In genomic region chr12:105085537-105085936, GRCh38 we compare ENCODE assay signal across 23 cellular contexts. TPM values are rescaled to one million over a fixed set of nuclear protein-coding genes. Genes with fewer than 3 reads are reported as not detected.
DNase-seq lines count a peak whose midpoint lies in the region; ATAC-seq and TF ChIP-seq lines count a peak whose summit lies in the region.
"Had no signal": no experiment of that assay in that cellular context is flagged by ENCODE, and none has a peak within 500 bp of the region (broad histone marks: within the 10 kb centered on the region; RNA-seq: fewer than 3 reads in every experiment).

No MANE protein-coding gene starts in this region.

- no peak overlapping the region for H3K27ac Mint-ChIP-seq in Calu3 (ENCODE audit: unreplicated experiment)
- H3K27ac Mint-ChIP-seq in activated T-helper 2 cell treated with anti-CD3 and anti-CD28 coated beads, Interferon-gamma antibody, Interleukin-2, Interleukin-4, amounts not matched to agents 10 μg/mL and 5 μg/mL and 100 μg/mL, durations not matched to agents 14 hours and 24 hours and 36 hours = no peak overlapping the region
- no peak overlapping the region for H3K27ac Mint-ChIP-seq in naive thymus-derived CD4-positive, alpha-beta T cell
- H3K27ac Mint-ChIP-seq: effector memory CD8-positive, alpha-beta T cell; T-helper 17 cell had no signal

- H3K27ac ChIP-seq in naive thymus-derived CD4-positive, alpha-beta T cell (ENCODE audit: low read depth, low read length) = no peak overlapping the region
- H3K27ac ChIP-seq in SK-N-SH (ENCODE audit: low read depth in 2 of 2, low read length in 1 of 2) = no peak overlapping the region
- H3K27ac ChIP-seq: BLaER1 treated with 17β-estradiol and CSF1 and Interleukin-3, amounts not matched to agents 10 nM and 100 nM; upper lobe of left lung had no signal

- H3K4me3 ChIP-seq in naive thymus-derived CD4-positive, alpha-beta T cell (ENCODE audit: low read length) = no peak overlapping the region
- no peak overlapping the region for H3K4me3 ChIP-seq in SK-N-SH (ENCODE audit: low read depth in 2 of 2, low read length in 1 of 2)
- H3K4me3 ChIP-seq: BLaER1 treated with 17β-estradiol and CSF1 and Interleukin-3, amounts not matched to agents 10 nM and 100 nM; upper lobe of left lung had no signal

- H3K36me3 ChIP-seq in naive thymus-derived CD4-positive, alpha-beta T cell (ENCODE audit: control insufficient read depth in 2 of 3, insufficient read depth in 3 of 3, low read length in 3 of 3) = no peaks in the 10 kb centered on the region
- H3K36me3 ChIP-seq in SK-N-SH (replicated peaks in 1 of 2; ENCODE audit: control insufficient read depth in 1 of 2, insufficient read depth in 2 of 2, low read length in 1 of 2) = no peaks in the 10 kb centered on the region
- H3K36me3 ChIP-seq: BLaER1 treated with 17β-estradiol and CSF1 and Interleukin-3, amounts not matched to agents 10 nM and 100 nM; upper lobe of left lung had no signal

- intact Hi-C loops in Calu3 (cut with micrococcal nuclease; ENCODE audit: unreplicated experiment) = no loop called here
- intact Hi-C loops in activated T-helper 2 cell treated with anti-CD3 and anti-CD28 coated beads, Interferon-gamma antibody, Interleukin-2, Interleukin-4, amounts not matched to agents 10 μg/mL and 5 μg/mL and 100 μg/mL, durations not matched to agents 14 hours and 24 hours and 36 hours (cut with micrococcal nuclease) = no loop called here
- intact Hi-C loops in naive thymus-derived CD4-positive, alpha-beta T cell (cut with micrococcal nuclease) = no loop called here

- no peaks in the 10 kb centered on the region for H3K79me2 ChIP-seq in SK-N-SH (ENCODE audit: insufficient read depth)

- no peak for TF ChIP-seq EP300 in SK-N-SH (IDR thresholded peaks at IDR 0.05; ENCODE audit: borderline replicate concordance in 1 of 2, low read depth in 1 of 2, low read length in 1 of 2)

- H3K9me3 Mint-ChIP-seq in Calu3 (ENCODE audit: low read depth, unreplicated experiment) = peaks cover 3% of the 10 kb centered on the region
- no peaks in the 10 kb centered on the region for H3K9me3 Mint-ChIP-seq in activated T-helper 2 cell treated with anti-CD3 and anti-CD28 coated beads, Interferon-gamma antibody, Interleukin-2, Interleukin-4, amounts not matched to agents 10 μg/mL and 5 μg/mL and 100 μg/mL, durations not matched to agents 14 hours and 24 hours and 36 hours
- peaks cover 0 to 15% (median 3%) of the 10 kb centered on the region in 11 donors for H3K9me3 Mint-ChIP-seq in naive thymus-derived CD4-positive, alpha-beta T cell
- H3K9me3 Mint-ChIP-seq: central memory CD8-positive, alpha-beta T cell; effector memory CD8-positive, alpha-beta T cell had no signal

- BruUV-seq in Calu3 (replicated peaks; lab: Mats Ljungman, UMichigan) = no TSS peak

- no peak overlapping the region for H2AFZ ChIP-seq in SK-N-SH (ENCODE audit: low read depth)

- peak overlapping the region; percentile 4 for H3K4me3 Mint-ChIP-seq in Calu3 (ENCODE audit: low read depth, unreplicated experiment)
- H3K4me3 Mint-ChIP-seq in activated T-helper 2 cell treated with anti-CD3 and anti-CD28 coated beads, Interferon-gamma antibody, Interleukin-2, Interleukin-4, amounts not matched to agents 10 μg/mL and 5 μg/mL and 100 μg/mL, durations not matched to agents 14 hours and 24 hours and 36 hours (ENCODE audit: low read depth) = peak overlapping the region; percentile 50
- peak overlapping the region; percentile 10 to 76 (median 44) for H3K4me3 Mint-ChIP-seq in naive thymus-derived CD4-positive, alpha-beta T cell
- H3K4me3 Mint-ChIP-seq: T-helper 17 cell had no signal

- peak; percentile 17 for DNase-seq in DMS 273 (lab: John Stamatoyannopoulos, UW; ENCODE audit: unreplicated experiment)
- DNase-seq in DMS 273 treated with DMSO at 0.1 percent for 48 hours (lab: John Stamatoyannopoulos, UW) = no peak
- no peak for DNase-seq in Calu3
- no peak for DNase-seq in activated T-helper 2 cell treated with anti-CD3 and anti-CD28 coated beads, Interferon-gamma antibody, Interleukin-2, Interleukin-4, amounts not matched to agents 10 μg/mL and 5 μg/mL and 100 μg/mL, durations not matched to agents 14 hours and 24 hours and 36 hours (ENCODE audit: low spot score)
- DNase-seq in naive thymus-derived CD4-positive, alpha-beta T cell = no peak
- DNase-seq in SK-N-SH = no peak
- DNase-seq in stimulated activated CD4-positive, alpha-beta T cell treated with anti-CD3 and anti-CD28 coated beads, Interleukin-4, amount 100 ng/mL, for 4 hours = no peak
- DNase-seq: 8988T; activated CD4-positive, CD25-positive, alpha-beta regulatory T cell treated with anti-CD3 and anti-CD28 coated beads, Interleukin-2, amount 50 U/mL, for 72 hours; activated T-cell treated with anti-CD3 and anti-CD28 coated beads, Interleukin-2, amount 50 U/mL, for 1 hour; amniotic stem cell; effector memory CD8-positive, alpha-beta T cell; islet precursor cell; NCI-H1436; NCI-H226; Right ventricle myocardium superior; stimulated activated naive CD4-positive, alpha-beta T cell; T-helper 17 cell had no signal

- H3K9me2 ChIP-seq in SK-N-SH = no peaks in the 10 kb centered on the region

- H3K9ac ChIP-seq in SK-N-SH = no peak overlapping the region
- H3K9ac ChIP-seq: BLaER1 treated with 17β-estradiol and CSF1 and Interleukin-3, amounts not matched to agents 10 nM and 100 nM had no signal

- POLR2A ChIA-PET in naive thymus-derived CD4-positive, alpha-beta T cell (lab: Charles Lee) = no interaction called here
- POLR2A ChIA-PET in SK-N-SH (lab: Yijun Ruan, JAX) = no interaction called here

- no peaks in the 10 kb centered on the region for H4K20me1 ChIP-seq in SK-N-SH (ENCODE audit: insufficient read depth)
- H4K20me1 ChIP-seq: BLaER1 treated with 17β-estradiol and CSF1 and Interleukin-3, amounts not matched to agents 10 nM and 100 nM had no signal

- H3K27me3 Mint-ChIP-seq in Calu3 (ENCODE audit: unreplicated experiment) = no peaks in the 10 kb centered on the region
- H3K27me3 Mint-ChIP-seq in activated T-helper 2 cell treated with anti-CD3 and anti-CD28 coated beads, Interferon-gamma antibody, Interleukin-2, Interleukin-4, amounts not matched to agents 10 μg/mL and 5 μg/mL and 100 μg/mL, durations not matched to agents 14 hours and 24 hours and 36 hours (ENCODE audit: low read depth) = peaks cover 38% of the 10 kb centered on the region
- H3K27me3 Mint-ChIP-seq in naive thymus-derived CD4-positive, alpha-beta T cell = peaks cover 30 to 48% (median 33%) of the 10 kb centered on the region in 5 donors

- no peak for TF ChIP-seq CTCF in Calu3 (IDR thresholded peaks at IDR 0.05; ENCODE audit: unreplicated experiment)
- no peak for TF ChIP-seq CTCF in SK-N-SH (IDR thresholded peaks at IDR 0.05)

- WGBS in SK-N-SH (ENCODE audit: low lambda C conversion rate) = 94% methylated on average over 6 of the region's 6 CpGs

- H3K36me3 Mint-ChIP-seq in Calu3 (ENCODE audit: insufficient read depth, unreplicated experiment) = peaks cover 17% of the 10 kb centered on the region
- no peaks in the 10 kb centered on the region for H3K36me3 Mint-ChIP-seq in activated T-helper 2 cell treated with anti-CD3 and anti-CD28 coated beads, Interferon-gamma antibody, Interleukin-2, Interleukin-4, amounts not matched to agents 10 μg/mL and 5 μg/mL and 100 μg/mL, durations not matched to agents 14 hours and 24 hours and 36 hours (ENCODE audit: low read depth)
- H3K36me3 Mint-ChIP-seq in naive thymus-derived CD4-positive, alpha-beta T cell = peaks cover 0 to 12% (median 8%) of the 10 kb centered on the region in 5 donors

- ATAC-seq in naive thymus-derived CD4-positive, alpha-beta T cell = no peak
- ATAC-seq in HG02852 (IDR thresholded peaks at IDR 0.05; ENCODE audit: unreplicated experiment) = no peak
- ATAC-seq: effector memory CD8-positive, alpha-beta T cell; T-helper 17 cell had no signal

- TF ChIP-seq RAD21 in SK-N-SH (IDR thresholded peaks at IDR 0.05; ENCODE audit: low read length) = no peak

- CTCF ChIA-PET in Calu3 (lab: Charles Lee) (no interaction called here), SK-N-SH (lab: Yijun Ruan, JAX) (interaction anchor here (0.6 to 1.1 kb wide), 2 partner anchors 21 to 398 kb away, joined by 3 read pairs; no protein-coding TSS in a partner anchor)
- CTCF ChIA-PET in naive thymus-derived CD4-positive, alpha-beta T cell (lab: Charles Lee) = no interaction called here

- H3K4me1 ChIP-seq in naive thymus-derived CD4-positive, alpha-beta T cell (ENCODE audit: control insufficient read depth in 2 of 2, insufficient read depth in 2 of 2, low read length in 2 of 2) = peaks cover 0 to 8% of the 10 kb centered on the region in 2 donors
- peaks cover 0 to 11% of the 10 kb centered on the region in 2 experiments; a peak in 1 of 4 replicates for H3K4me1 ChIP-seq in SK-N-SH (ENCODE audit: control insufficient read depth in 1 of 2, insufficient read depth in 2 of 2, low read depth in 1 of 2, low read length in 1 of 2)

- H3K4me1 Mint-ChIP-seq in Calu3 (ENCODE audit: low read depth, unreplicated experiment) = peaks cover 22% of the 10 kb centered on the region
- H3K4me1 Mint-ChIP-seq in activated T-helper 2 cell treated with anti-CD3 and anti-CD28 coated beads, Interferon-gamma antibody, Interleukin-2, Interleukin-4, amounts not matched to agents 10 μg/mL and 5 μg/mL and 100 μg/mL, durations not matched to agents 14 hours and 24 hours and 36 hours (ENCODE audit: low read depth) = peaks cover 8% of the 10 kb centered on the region
- peaks cover 7 to 14% (median 12%) of the 10 kb centered on the region in 7 donors for H3K4me1 Mint-ChIP-seq in naive thymus-derived CD4-positive, alpha-beta T cell

- no peaks in the 10 kb centered on the region for H3K9me3 ChIP-seq in naive thymus-derived CD4-positive, alpha-beta T cell (ENCODE audit: control insufficient read depth in 2 of 3, low read length in 3 of 3)
- H3K9me3 ChIP-seq in SK-N-SH = no peaks in the 10 kb centered on the region
- H3K9me3 ChIP-seq: upper lobe of left lung had no signal

- H3K4me2 ChIP-seq in SK-N-SH = no peak overlapping the region
- H3K4me2 ChIP-seq: BLaER1 treated with 17β-estradiol and CSF1 and Interleukin-3, amounts not matched to agents 10 nM and 100 nM had no signal

- H3K27me3 ChIP-seq in naive thymus-derived CD4-positive, alpha-beta T cell (ENCODE audit: control insufficient read depth in 2 of 2, insufficient read depth in 2 of 2, low read length in 2 of 2) = peaks cover 3 to 14% of the 10 kb centered on the region in 2 donors
- no peaks in the 10 kb centered on the region; the same call in 1 of the 2 replicates for H3K27me3 ChIP-seq in SK-N-SH (ENCODE audit: insufficient read depth)
- H3K27me3 ChIP-seq: upper lobe of left lung had no signal

- peaks cover 8% of the 10 kb centered on the region for H3F3A ChIP-seq in SK-N-SH (replicated peaks; ENCODE audit: insufficient read depth)

RNA-seq across cellular contexts. Expression of gene ALDH1L2, which starts 1.3 kb away (rescaled TPM):
- 16.3 and 19.3 TPM in 2 replicates for total RNA-seq in Calu3 (2022)
- total RNA-seq in activated T-helper 2 cell treated with anti-CD3 and anti-CD28 coated beads, Interferon-gamma antibody, Interleukin-2, Interleukin-4, amounts not matched to agents 10 μg/mL and 5 μg/mL and 100 μg/mL, durations not matched to agents 14 hours and 24 hours and 36 hours = 1.0 and 1.4 TPM in 2 replicates
- total RNA-seq in naive thymus-derived CD4-positive, alpha-beta T cell = under 1 TPM in 4 of 5 experiments, not detected in 1; 0.24 to 0.42 (median 0.34) TPM
- not detected for polyA plus RNA-seq in naive thymus-derived CD4-positive, alpha-beta T cell
- polyA plus RNA-seq in SK-N-SH (2012; rRNA removed) = 1.9 and 3.4 TPM in 2 replicates
- 2.2 TPM in 2 replicates for polyA plus RNA-seq in SK-N-SH (2012; cell fraction: cytosol; rRNA removed)
- 2.2 and 4.8 TPM in 2 replicates for polyA plus RNA-seq in SK-N-SH (2012; cell fraction: nucleus; rRNA removed)
- total RNA-seq: HT-29 had no signal

RNA-seq across cellular contexts. Expression of gene WASHC4, which starts 22.0 kb away (rescaled TPM):
- total RNA-seq in Calu3 (2022) = 70.1 and 73.0 TPM in 2 replicates
- total RNA-seq in activated T-helper 2 cell treated with anti-CD3 and anti-CD28 coated beads, Interferon-gamma antibody, Interleukin-2, Interleukin-4, amounts not matched to agents 10 μg/mL and 5 μg/mL and 100 μg/mL, durations not matched to agents 14 hours and 24 hours and 36 hours = 38.4 and 41.3 TPM in 2 replicates
- total RNA-seq in naive thymus-derived CD4-positive, alpha-beta T cell = 10 to 100 TPM; 43.2 to 76.8 (median 53.0) TPM
- 10 to 100 TPM; 31.0 to 36.4 TPM for polyA plus RNA-seq in naive thymus-derived CD4-positive, alpha-beta T cell
- polyA plus RNA-seq in SK-N-SH (2012; rRNA removed) = 11.2 and 15.9 TPM in 2 replicates
- 15.4 and 17.0 TPM in 2 replicates for polyA plus RNA-seq in SK-N-SH (2012; cell fraction: cytosol; rRNA removed)
- polyA plus RNA-seq in SK-N-SH (2012; cell fraction: nucleus; rRNA removed) = 11.0 and 33.3 TPM in 2 replicates
